ENCODE assay signal across 1 cellular context in the genomic region with DNA sequence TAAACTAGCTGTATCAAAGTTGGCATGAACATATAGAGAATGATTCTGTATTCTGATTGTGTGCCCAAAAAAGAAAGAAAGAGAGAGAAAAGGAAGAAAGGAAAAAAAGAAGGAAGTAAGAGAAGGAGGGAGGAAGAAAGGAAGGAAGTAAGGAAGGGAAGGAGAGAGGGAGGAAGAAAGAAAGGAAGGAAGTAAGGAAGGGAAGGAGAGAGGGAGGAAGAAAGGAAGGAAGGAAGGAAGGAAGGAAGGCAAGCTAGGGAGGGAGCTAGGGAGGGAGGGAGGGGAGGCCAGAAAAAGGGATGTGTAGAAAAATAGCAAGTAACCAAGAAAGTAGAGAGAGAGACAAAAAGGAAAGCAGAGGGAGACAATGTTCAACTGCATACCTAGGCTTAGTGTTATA.
A peak's percentile ranks its signal among the peaks of the same experiment; 100 is the strongest.
TF ChIP-seq lines count a peak whose summit lies in the region.

No MANE protein-coding gene starts in this region.

TF ChIP-seq in K562, 482 proteins besides CTCF, POLR2A, EP300 and RAD21 (continued from another document):
- peak; percentile 82 for TF ChIP-seq ZNF512 (tag; IDR thresholded peaks at IDR 0.05)
- TF ChIP-seq TCF7 (IDR thresholded peaks at IDR 0.05; ENCODE audit: borderline replicate concordance) = no peak
- peak; percentile 51 for TF ChIP-seq PCBP2 (IDR thresholded peaks at IDR 0.05; ENCODE audit: low read depth, low read length, poor library complexity, severe bottlenecking)
- 0 out of 4 replicates have a peak, but pooled peaks of 1 of the 2 experiments have one; percentile 39 for TF ChIP-seq ETV6 (IDR thresholded peaks at IDR 0.05; ENCODE audit: borderline replicate concordance in 1 of 2, low read depth in 2 of 2, low read length in 1 of 2)
- no peak for TF ChIP-seq ETV6 (CRISPR knock-in tag; IDR thresholded peaks at IDR 0.05; ENCODE audit: borderline replicate concordance)
- 0 out of 4 replicates have a peak, but pooled peaks of 1 of the 2 experiments have one; percentile 26 for TF ChIP-seq MLLT1 (IDR thresholded peaks at IDR 0.05)
TF ChIP-seq in K562: peak in this region for 4.
